Comparison of ENCODE assay signal across 8 cellular contexts in genomic region chr17:41548844-41549595, GRCh38. TPM values are rescaled to one million over a fixed set of nuclear protein-coding genes. Genes with fewer than 3 reads are reported as not detected.
DNase-seq lines count a peak whose midpoint lies in the region; ATAC-seq and TF ChIP-seq lines count a peak whose summit lies in the region.

No MANE protein-coding gene starts in this region.

- H3K36me3 Mint-ChIP-seq in HFFc6 (ENCODE audit: low read depth): peaks cover 15% of the 10 kb centered on the region

- H3K27me3 Mint-ChIP-seq in HFFc6 (ENCODE audit: insufficient read depth): peaks cover 7% of the 10 kb centered on the region; the same call in 1 of the 2 replicates

- TF ChIP-seq CTCF in HFFc6 (IDR thresholded peaks at IDR 0.05) (peak; percentile 94), choroid plexus epithelial cell (conservative IDR thresholded peaks at IDR 0.05; ENCODE audit: low read depth, low read length) (peak; percentile 88)

- H3K4me1 Mint-ChIP-seq in HFFc6 (ENCODE audit: low read depth): peaks cover 53% of the 10 kb centered on the region

- DNase-seq in D341Med (ENCODE audit: low spot score) (peak; percentile 93), HFFc6 (peak; percentile 84), NCI-H446 (lab: John Stamatoyannopoulos, UW) (peak; percentile 43 to 78), choroid plexus epithelial cell (ENCODE audit: low read depth) (peak; percentile 94), kidney glomerular epithelial cell (lab: John Stamatoyannopoulos, UW) (peak; percentile 88)
- peak; percentile 80 to 82 for DNase-seq in activated CD4-positive, alpha-beta T cell treated with anti-CD3 and anti-CD28 coated beads for 4 hours
- DNase-seq in stimulated activated CD4-positive, alpha-beta T cell treated with anti-CD3 and anti-CD28 coated beads, Interleukin-15, amount 100 ng/mL, for 24 hours: peak; percentile 90

- H3K4me3 Mint-ChIP-seq in HFFc6: peak overlapping the region; percentile 52

- H3K4me3 ChIP-seq in choroid plexus epithelial cell (ENCODE audit: low read depth, low read length): peak overlapping the region; percentile 35

- H3K9me3 Mint-ChIP-seq in HFFc6: peaks cover 8% of the 10 kb centered on the region

- H3K27ac Mint-ChIP-seq in HFFc6: peak overlapping the region; percentile 88

- no peak for ATAC-seq in HG02588 (IDR thresholded peaks at IDR 0.05; ENCODE audit: unreplicated experiment)

RNA-seq across cellular contexts. Expression of gene KRT19, which starts 20.9 kb away (rescaled TPM):
- total RNA-seq in HFFc6 (2021; fragmentation: NEBNext Ultra II Directional; extraction: Animal tissue kit (Norgen Biotek cat#: 25700)): 100 to 1,000 TPM in 2 of 6 experiments, 10 to 100 TPM in 4; 45.7 to 244 (median 50.6) TPM

RNA-seq across cellular contexts. Expression of gene KRT9, which starts 22.8 kb away (rescaled TPM):
- total RNA-seq in HFFc6 (2021; fragmentation: NEBNext Ultra II Directional; extraction: Animal tissue kit (Norgen Biotek cat#: 25700)): not detected

RNA-seq across cellular contexts. Expression of gene KRT15, which starts 30.3 kb away (rescaled TPM):
- 1 to 10 TPM; 5.0 to 8.6 (median 6.9) TPM for total RNA-seq in HFFc6 (2021; fragmentation: NEBNext Ultra II Directional; extraction: Animal tissue kit (Norgen Biotek cat#: 25700))

RNA-seq across cellular contexts. Expression of gene KRT14, which starts 37.7 kb away (rescaled TPM):
- total RNA-seq in HFFc6 (2021; fragmentation: NEBNext Ultra II Directional; extraction: Animal tissue kit (Norgen Biotek cat#: 25700)): 1 to 10 TPM in 4 of 6 experiments, under 1 TPM in 2; 0.14 to 2.0 (median 1.5) TPM

RNA-seq across cellular contexts. Expression of gene KRT13, which starts 43.6 kb away (rescaled TPM):
- not detected for total RNA-seq in HFFc6 (2021; fragmentation: NEBNext Ultra II Directional; extraction: Animal tissue kit (Norgen Biotek cat#: 25700))
